In the genomic region with DNA sequence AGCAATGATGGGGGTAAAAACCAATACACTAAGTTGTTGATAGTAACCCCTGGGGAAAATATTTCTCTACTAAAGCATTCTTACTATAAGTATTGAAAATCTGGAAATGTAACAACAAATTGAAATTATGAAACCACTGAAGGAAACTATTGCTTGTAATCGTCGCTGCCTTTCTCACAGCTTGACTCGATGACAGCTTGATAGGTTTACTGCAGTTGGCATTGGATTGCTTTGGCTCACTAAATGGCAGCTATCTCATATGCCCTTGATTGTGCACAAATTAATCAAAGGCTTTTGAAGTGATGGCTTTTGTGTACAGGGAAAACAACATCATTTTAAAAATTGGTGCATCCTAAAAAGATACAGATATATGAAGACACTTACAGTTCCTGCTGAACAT, we compare ENCODE assay signal across 18 cellular contexts.
A peak's percentile ranks its signal among the peaks of the same experiment; 100 is the strongest.
DNase-seq lines count a peak whose midpoint lies in the region; ATAC-seq lines count a peak whose summit lies in the region.
"Had no signal": no experiment of that assay in that cellular context is flagged by ENCODE, and none has a peak within 500 bp of the region (broad histone marks: within the 10 kb centered on the region; RNA-seq: fewer than 3 reads in every experiment).

No MANE protein-coding gene starts in this region.

- H3K9me3 Mint-ChIP-seq in activated CD4-positive, alpha-beta T cell treated with anti-CD3 and anti-CD28 coated beads, Interleukin-2, amount 10 ng/mL, durations not matched to agents 24 days and 14 days, result no peaks in the 10 kb centered on the region
- H3K9me3 Mint-ChIP-seq in activated CD4-positive, alpha-beta T cell treated with anti-CD3 and anti-CD28 coated beads, Interleukin-2, amount 10 ng/mL, durations not matched to agents 7 days and 5 days, result peaks cover 3% of the 10 kb centered on the region
- H3K9me3 Mint-ChIP-seq: CD8-positive, alpha-beta T cell had no signal

- peaks cover 43% of the 10 kb centered on the region for H3K4me1 ChIP-seq in HUES48 (ENCODE audit: control insufficient read depth, insufficient read depth, low read length)
- peaks cover 45% of the 10 kb centered on the region for H3K4me1 ChIP-seq in iPS-20b (ENCODE audit: insufficient read depth, low read length)
- H3K4me1 ChIP-seq: BLaER1, Caco-2 had no signal

- H3K9ac ChIP-seq in HUES48 (ENCODE audit: low read depth, low read length) (no peak overlapping the region), iPS-20b (ENCODE audit: low read depth, low read length) (no peak overlapping the region)
- H3K9ac ChIP-seq: BLaER1, GM23248 had no signal

- H3K36me3 Mint-ChIP-seq in activated CD4-positive, alpha-beta T cell treated with anti-CD3 and anti-CD28 coated beads, Interleukin-2, amount 10 ng/mL, durations not matched to agents 24 days and 14 days (ENCODE audit: low read depth), result no peaks in the 10 kb centered on the region
- H3K36me3 Mint-ChIP-seq in activated CD4-positive, alpha-beta T cell treated with anti-CD3 and anti-CD28 coated beads, Interleukin-2, amount 10 ng/mL, durations not matched to agents 7 days and 5 days (ENCODE audit: low read depth), result no peaks in the 10 kb centered on the region
- H3K36me3 Mint-ChIP-seq: CD4-positive, CD25-positive, alpha-beta regulatory T cell; CD8-positive, alpha-beta T cell had no signal

- H3K4me3 ChIP-seq in HUES48 (ENCODE audit: low read depth, low read length), result no peak overlapping the region
- peak overlapping the region; percentile 7; the same call in 1 of the 2 replicates for H3K4me3 ChIP-seq in iPS-20b (ENCODE audit: low read length)
- H3K4me3 ChIP-seq: BLaER1, GM12878, GM23248, HAP-1 had no signal

- POLR2A ChIA-PET in activated CD4-positive, alpha-beta T cell treated with anti-CD3 and anti-CD28 coated beads, Interleukin-2, amount 10 ng/mL, durations not matched to agents 7 days and 5 days (lab: Charles Lee), result no interaction called here

- no peaks in the 10 kb centered on the region for H3K27me3 Mint-ChIP-seq in activated CD4-positive, alpha-beta T cell treated with anti-CD3 and anti-CD28 coated beads, Interleukin-2, amount 10 ng/mL, durations not matched to agents 24 days and 14 days
- no peaks in the 10 kb centered on the region for H3K27me3 Mint-ChIP-seq in activated CD4-positive, alpha-beta T cell treated with anti-CD3 and anti-CD28 coated beads, Interleukin-2, amount 10 ng/mL, durations not matched to agents 7 days and 5 days
- H3K27me3 Mint-ChIP-seq: B cell; CD4-positive, CD25-positive, alpha-beta regulatory T cell had no signal

- ATAC-seq in HG03521 (IDR thresholded peaks at IDR 0.05; ENCODE audit: unreplicated experiment), result no peak
- ATAC-seq: CD8-positive, alpha-beta T cell; GM12878 had no signal

- H3K27me3 ChIP-seq in HUES48 (ENCODE audit: control insufficient read depth, insufficient read depth, low read length) (no peaks in the 10 kb centered on the region), iPS-20b (ENCODE audit: insufficient read depth, low read length) (no peaks in the 10 kb centered on the region)
- H3K27me3 ChIP-seq: BLaER1 had no signal

- H3K4me1 Mint-ChIP-seq in activated CD4-positive, alpha-beta T cell treated with anti-CD3 and anti-CD28 coated beads, Interleukin-2, amount 10 ng/mL, durations not matched to agents 24 days and 14 days, result no peaks in the 10 kb centered on the region
- no peaks in the 10 kb centered on the region for H3K4me1 Mint-ChIP-seq in activated CD4-positive, alpha-beta T cell treated with anti-CD3 and anti-CD28 coated beads, Interleukin-2, amount 10 ng/mL, durations not matched to agents 7 days and 5 days
- H3K4me1 Mint-ChIP-seq: B cell; CD4-positive, CD25-positive, alpha-beta regulatory T cell had no signal

- no peak overlapping the region for H3K4me3 Mint-ChIP-seq in activated CD4-positive, alpha-beta T cell treated with anti-CD3 and anti-CD28 coated beads, Interleukin-2, amount 10 ng/mL, durations not matched to agents 24 days and 14 days
- H3K4me3 Mint-ChIP-seq in activated CD4-positive, alpha-beta T cell treated with anti-CD3 and anti-CD28 coated beads, Interleukin-2, amount 10 ng/mL, durations not matched to agents 7 days and 5 days, result no peak overlapping the region
- H3K4me3 Mint-ChIP-seq: B cell; CD4-positive, CD25-positive, alpha-beta regulatory T cell; CD8-positive, alpha-beta T cell had no signal

- H3K36me3 ChIP-seq in HUES48 (ENCODE audit: control insufficient read depth, insufficient read depth, low read length) (no peaks in the 10 kb centered on the region), iPS-20b (ENCODE audit: insufficient read depth, low read depth, low read length) (no peaks in the 10 kb centered on the region)
- H3K36me3 ChIP-seq: BLaER1, HAP-1 had no signal

- no peak overlapping the region for H3K27ac Mint-ChIP-seq in activated CD4-positive, alpha-beta T cell treated with anti-CD3 and anti-CD28 coated beads, Interleukin-2, amount 10 ng/mL, durations not matched to agents 24 days and 14 days
- no peak overlapping the region for H3K27ac Mint-ChIP-seq in activated CD4-positive, alpha-beta T cell treated with anti-CD3 and anti-CD28 coated beads, Interleukin-2, amount 10 ng/mL, durations not matched to agents 7 days and 5 days
- H3K27ac Mint-ChIP-seq: B cell; CD4-positive, CD25-positive, alpha-beta regulatory T cell; CD8-positive, alpha-beta T cell had no signal

- intact Hi-C loops in activated CD4-positive, alpha-beta T cell treated with anti-CD3 and anti-CD28 coated beads, Interleukin-2, amount 10 ng/mL, durations not matched to agents 24 days and 14 days (cut with micrococcal nuclease), result no loop called here

- DNase-seq in activated CD4-positive, alpha-beta T cell treated with anti-CD3 and anti-CD28 coated beads, Interleukin-2, amount 10 ng/mL, durations not matched to agents 24 days and 14 days, result peak; percentile 3
- no peak for DNase-seq in activated CD4-positive, alpha-beta T cell treated with anti-CD3 and anti-CD28 coated beads, Interleukin-2, amount 10 ng/mL, durations not matched to agents 7 days and 5 days
- no peak for DNase-seq in activated T-cell treated with anti-CD3 and anti-CD28 coated beads, Interleukin-2, amount 50 U/mL, for 48 hours
- DNase-seq: Caco-2; CD4-positive, CD25-positive, alpha-beta regulatory T cell; CD8-positive, alpha-beta T cell; DMS153; DND-41; GM23248 had no signal

- CTCF ChIA-PET in activated CD4-positive, alpha-beta T cell treated with anti-CD3 and anti-CD28 coated beads, Interleukin-2, amount 10 ng/mL, durations not matched to agents 7 days and 5 days (lab: Charles Lee), result no interaction called here

- H3K27ac ChIP-seq in HUES48 (ENCODE audit: low read depth, low read length) (peak overlapping the region; percentile 67), iPS-20b (ENCODE audit: low read length) (no peak overlapping the region)
- H3K27ac ChIP-seq: 22Rv1, BLaER1, C4-2B, GM23248 had no signal

- H3K9me3 ChIP-seq in HUES48 (ENCODE audit: control insufficient read depth, insufficient read depth, low read length) (peaks cover 8% of the 10 kb centered on the region; the same call in 1 of the 2 replicates), iPS-20b (ENCODE audit: insufficient read depth, low read depth, low read length) (peaks cover 10% of the 10 kb centered on the region)
- H3K9me3 ChIP-seq: BLaER1, Caco-2, HAP-1 had no signal
